ENCODE assay signal across 12 cellular contexts in genomic region chr5:50320131-50320749, GRCh38.
DNase-seq lines count a peak whose midpoint lies in the region; ATAC-seq, FAIRE-seq and TF ChIP-seq lines count a peak whose summit lies in the region.
"Had no signal": no experiment of that assay in that cellular context is flagged by ENCODE, and none has a peak within 500 bp of the region (broad histone marks: within the 10 kb centered on the region; RNA-seq: fewer than 3 reads in every experiment).

No MANE protein-coding gene starts in this region.

- POLR2A ChIA-PET in Panc1 (lab: Charles Lee), result no interaction called here

- H3K36me3 ChIP-seq in Panc1 (ENCODE audit: control insufficient read depth, insufficient read depth, low read length) (no peaks in the 10 kb centered on the region), vagina (no peaks in the 10 kb centered on the region)
- H3K36me3 ChIP-seq: ascending aorta had no signal

- H3K9me3 ChIP-seq in Panc1 (ENCODE audit: control insufficient read depth, insufficient read depth, low read depth, low read length) (no peaks in the 10 kb centered on the region), vagina (no peaks in the 10 kb centered on the region)
- H3K9me3 ChIP-seq: ascending aorta had no signal

- ATAC-seq in Panc1 (peak; percentile 63; the same call in 1 of the 2 replicates), foreskin keratinocyte (no peak), HG02678 (IDR thresholded peaks at IDR 0.05; ENCODE audit: unreplicated experiment) (no peak)
- ATAC-seq: CD8-positive, alpha-beta T cell had no signal

- no peak for FAIRE-seq in D721Med (lab: Jason Lieb, UNC)

- CTCF ChIA-PET in Panc1 (lab: Charles Lee), result interaction anchor here (0.5 kb wide), 1 partner anchor 73 kb away, joined by 3 read pairs; no protein-coding TSS in a partner anchor

- in situ Hi-C loops in Panc1 (cut with HindIII; ENCODE audit: low pct_unique_long_range_greater_than_20kb, low sequenced_read_pairs), result no loop called here

- no peak for TF ChIP-seq POLR2A in vagina (IDR thresholded peaks at IDR 0.05)

- BruUV-seq in Panc1 (replicated peaks; lab: Mats Ljungman, UMichigan), result no TSS peak

- no peak overlapping the region for H3K4me3 ChIP-seq in Panc1 (ENCODE audit: low read depth in 2 of 2, low read length in 2 of 2)
- no peak overlapping the region for H3K4me3 ChIP-seq in vagina
- H3K4me3 ChIP-seq: ascending aorta, skin epidermis had no signal

- intact Hi-C loops in Panc1 (cut with micrococcal nuclease; ENCODE audit: unreplicated experiment), result no loop called here
- intact Hi-C loops in vagina (cut with DNase I), result no loop called here

- H3K27ac ChIP-seq in Panc1 (ENCODE audit: low read length), result no peak overlapping the region
- H3K27ac ChIP-seq in foreskin keratinocyte, result no peak overlapping the region
- H3K27ac ChIP-seq in vagina, result no peak overlapping the region
- H3K27ac ChIP-seq: ascending aorta, skin epidermis had no signal

- H3K27me3 ChIP-seq in Panc1 (ENCODE audit: control insufficient read depth, insufficient read depth, low read length) (no peaks in the 10 kb centered on the region), foreskin keratinocyte (no peaks in the 10 kb centered on the region), vagina (no peaks in the 10 kb centered on the region)
- H3K27me3 ChIP-seq: ascending aorta had no signal

- H3K4me1 ChIP-seq in Panc1 (ENCODE audit: control insufficient read depth, insufficient read depth, low read length) (no peaks in the 10 kb centered on the region), foreskin keratinocyte (no peaks in the 10 kb centered on the region), vagina (no peaks in the 10 kb centered on the region)
- H3K4me1 ChIP-seq: ascending aorta had no signal

- no peak for DNase-seq in D721Med (ENCODE audit: insufficient read length, low spot score)
- DNase-seq in HT1080 (ENCODE audit: low read depth), result peak; percentile 6
- DNase-seq in Panc1 (ENCODE audit: low read depth, low spot score), result no peak
- peak in 1 of 2 donors; percentile 22 for DNase-seq in foreskin keratinocyte
- DNase-seq in vagina (ENCODE audit: extremely low spot score in 2 of 2), result no peak
- DNase-seq in SW480 (ENCODE audit: low spot score), result no peak
- DNase-seq in kidney tubule cell (ENCODE audit: low spot score), result no peak
- DNase-seq: CD8-positive, alpha-beta T cell; NCI-H2081 had no signal

- TF ChIP-seq CTCF in D721Med (IDR thresholded peaks at IDR 0.05; ENCODE audit: insufficient read depth, missing control alignments) (peak; percentile 32), Panc1 (IDR thresholded peaks at IDR 0.05) (peak; percentile 85; the same call in 1 of the 2 replicates), foreskin keratinocyte (conservative IDR thresholded peaks at IDR 0.05) (peak; percentile 66), vagina (IDR thresholded peaks at IDR 0.05) (no peak)

Comparison
In these comparisons a context has a peak if more than half of its experiments do, and no peak if none do; other contexts are left out.
1. CTCF ChIP-seq: peak in D721Med (single experiment), Panc1 (single experiment) and foreskin keratinocyte (single experiment); none in vagina (0 of 3).